ENCODE assay signal across 1 cellular context in the genomic region with DNA sequence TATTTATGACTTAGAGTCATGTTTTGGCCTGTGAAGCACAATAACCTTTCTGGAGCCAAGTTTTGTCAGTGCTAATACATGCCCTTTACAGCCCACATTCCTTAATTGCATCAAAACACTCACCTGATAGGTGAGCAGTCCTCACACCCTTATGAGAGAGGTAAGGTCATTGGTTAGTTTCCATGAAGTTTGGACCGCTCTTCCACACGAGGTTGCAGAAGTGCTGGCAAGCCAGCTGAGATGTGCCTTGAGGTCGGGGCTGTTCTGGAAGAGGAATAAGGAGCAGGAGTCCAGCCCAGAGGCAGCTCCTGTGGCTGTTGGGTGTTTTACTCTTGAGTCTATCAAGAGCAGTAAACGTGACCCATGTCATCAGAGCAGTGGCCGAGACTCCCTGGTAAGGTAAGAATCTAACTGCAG.
TF ChIP-seq lines count a peak whose summit lies in the region.

No MANE protein-coding gene starts in this region.

TF ChIP-seq in liver, 16 proteins besides CTCF, POLR2A, EP300 and RAD21:
- TF ChIP-seq YY1 (IDR thresholded peaks at IDR 0.05) (no peak), NR2F2 (IDR thresholded peaks at IDR 0.05) (no peak), SP1 (IDR thresholded peaks at IDR 0.05) (no peak), HNF4G (IDR thresholded peaks at IDR 0.05) (no peak), ZBTB33 (IDR thresholded peaks at IDR 0.05) (no peak), TAF1 (conservative IDR thresholded peaks at IDR 0.05) (no peak), FOXA1 (IDR thresholded peaks at IDR 0.05) (no peak), GABPA (IDR thresholded peaks at IDR 0.05 in 1 of 2, conservative IDR thresholded peaks at IDR 0.05 in 1 of 2) (no peak), ATF3 (IDR thresholded peaks at IDR 0.05) (no peak), REST (IDR thresholded peaks at IDR 0.05) (no peak), HNF4A (conservative IDR thresholded peaks at IDR 0.05) (no peak), FOXA2 (IDR thresholded peaks at IDR 0.05) (no peak), RXRA (IDR thresholded peaks at IDR 0.05) (no peak), JUND (IDR thresholded peaks at IDR 0.05) (no peak), EGR1 (IDR thresholded peaks at IDR 0.05; ENCODE audit: low read depth in 2 of 2) (no peak)
- TF ChIP-seq, protein P1, sequence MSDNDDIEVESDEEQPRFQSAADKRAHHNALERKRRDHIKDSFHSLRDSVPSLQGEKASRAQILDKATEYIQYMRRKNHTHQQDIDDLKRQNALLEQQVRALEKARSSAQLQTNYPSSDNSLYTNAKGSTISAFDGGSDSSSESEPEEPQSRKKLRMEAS (IDR thresholded peaks at IDR 0.05) = no peak
